ENCODE assay signal across 6 cellular contexts in genomic region chr12:6494351-6494743, GRCh38. TPM values are rescaled to one million over a fixed set of nuclear protein-coding genes. Genes with fewer than 3 reads are reported as not detected.
A peak's percentile ranks its signal among the peaks of the same experiment; 100 is the strongest.
DNase-seq lines count a peak whose midpoint lies in the region; ATAC-seq, FAIRE-seq and TF ChIP-seq lines count a peak whose summit lies in the region.

No MANE protein-coding gene starts in this region.

- no peaks in the 10 kb centered on the region for H3K9me3 ChIP-seq in SJSA1 (replicated peaks)
- H3K9me3 ChIP-seq in iPS-20b (ENCODE audit: insufficient read depth, low read depth, low read length), result no peaks in the 10 kb centered on the region

- TF ChIP-seq CTCF in GM12872 (IDR thresholded peaks at IDR 0.05; ENCODE audit: insufficient read depth, low read depth, low read length), result peak; percentile 33; the same call in 2 of the 3 replicates

- H3K27ac ChIP-seq in SJSA1 (peak overlapping the region; percentile 94), iPS-20b (ENCODE audit: low read length) (peak overlapping the region; percentile 97)

- ATAC-seq in GM19397 (IDR thresholded peaks at IDR 0.05; ENCODE audit: unreplicated experiment), result no peak

- H3K36me3 ChIP-seq in SJSA1 (peaks cover 65% of the 10 kb centered on the region), iPS-20b (ENCODE audit: insufficient read depth, low read depth, low read length) (peaks cover 57% of the 10 kb centered on the region)

- no peaks in the 10 kb centered on the region for H3K27me3 ChIP-seq in SJSA1 (replicated peaks)
- no peaks in the 10 kb centered on the region for H3K27me3 ChIP-seq in iPS-20b (ENCODE audit: insufficient read depth, low read length)

- H3K4me3 ChIP-seq in SJSA1, result peak overlapping the region; percentile 56
- H3K4me3 ChIP-seq in iPS-20b (ENCODE audit: low read length), result peak overlapping the region; percentile 100

- DNase-seq in SJSA1 (ENCODE audit: low read depth in 1 of 2, low spot score in 2 of 2), result no peak
- no peak for DNase-seq in 8988T
- no peak for DNase-seq in frontal cortex (ENCODE audit: low spot score in 2 of 2)

- peak overlapping the region; percentile 100 for H3K9ac ChIP-seq in iPS-20b (ENCODE audit: low read depth, low read length)

- FAIRE-seq in frontal cortex (lab: Jason Lieb, UNC), result no peak

- H3K4me1 ChIP-seq in SJSA1 (replicated peaks) (peaks cover 17% of the 10 kb centered on the region), iPS-20b (ENCODE audit: insufficient read depth, low read length) (peaks cover 8% of the 10 kb centered on the region; the same call in 1 of the 2 replicates)

RNA-seq across cellular contexts. Expression of gene NCAPD2, which starts 0.4 kb away (rescaled TPM):
- 84.0 and 131 TPM in 2 replicates for total RNA-seq in SJSA1 (2014; rRNA removed; shearing (Covaris generic))
- total RNA-seq in frontal cortex, result 9.4 TPM

RNA-seq across cellular contexts. Expression of gene MRPL51, which starts 1.3 kb away (rescaled TPM):
- total RNA-seq in SJSA1 (2014; rRNA removed; shearing (Covaris generic)), result 213 and 264 TPM in 2 replicates
- total RNA-seq in frontal cortex, result 27.3 TPM

RNA-seq across cellular contexts. Expression of gene VAMP1, which starts 23.9 kb away (rescaled TPM):
- total RNA-seq in SJSA1 (2014; rRNA removed; shearing (Covaris generic)), result 2.4 and 6.4 TPM in 2 replicates
- total RNA-seq in frontal cortex, result 1.2 TPM

RNA-seq across cellular contexts. Expression of gene GAPDH, which starts 40.0 kb away (rescaled TPM):
- total RNA-seq in SJSA1 (2014; rRNA removed; shearing (Covaris generic)), result 5,440 and 7,155 TPM in 2 replicates
- total RNA-seq in frontal cortex, result 1,793 TPM

RNA-seq across cellular contexts. Expression of gene TAPBPL, which starts 42.5 kb away (rescaled TPM):
- total RNA-seq in SJSA1 (2014; rRNA removed; shearing (Covaris generic)), result 1.1 and 5.4 TPM in 2 replicates
- 0.82 TPM for total RNA-seq in frontal cortex
